In the genomic region with DNA sequence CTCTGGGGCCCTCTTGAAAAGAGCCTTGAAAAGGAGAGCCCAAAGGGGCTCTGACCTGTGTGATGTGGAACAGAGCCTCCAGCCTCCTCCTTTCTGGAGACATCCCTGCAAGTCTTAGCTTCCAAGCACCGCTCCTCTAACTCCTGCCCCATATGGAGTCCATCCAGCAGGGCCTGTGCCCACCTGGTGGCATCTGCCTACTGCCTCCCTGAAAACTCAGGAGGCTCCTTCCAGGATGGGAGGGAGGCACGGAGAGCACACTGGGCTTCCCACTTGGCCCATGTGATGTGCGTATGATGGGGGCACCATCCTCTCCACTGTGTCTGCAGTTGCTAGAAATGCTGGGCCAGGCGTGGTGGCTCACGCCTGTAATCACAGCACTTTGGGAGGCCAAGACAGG, we compare ENCODE assay signal across 37 cellular contexts.
"Had no signal": no experiment of that assay in that cellular context is flagged by ENCODE, and none has a peak within 500 bp of the region (broad histone marks: within the 10 kb centered on the region; RNA-seq: fewer than 3 reads in every experiment).

No MANE protein-coding gene starts in this region.

- H3K4me3 ChIP-seq: ascending aorta, cardiac muscle cell had no signal

- H3K4me1 Mint-ChIP-seq: activated CD4-positive, alpha-beta T cell treated with anti-CD3 and anti-CD28 coated beads, Interleukin-2, amount 10 ng/mL, durations not matched to agents 24 days and 14 days; activated naive CD4-positive, alpha-beta T cell treated with anti-CD3 and anti-CD28 coated beads, Interleukin-2, amount 10 ng/mL, durations not matched to agents 7 days and 5 days; activated naive CD4-positive, alpha-beta T cell treated with anti-CD3 and anti-CD28 coated beads, Interleukin-2, amount 50 U/mL, for 24 hours; activated naive CD8-positive, alpha-beta T cell treated with anti-CD3 and anti-CD28 coated beads, Interleukin-2, amount 10 ng/mL, durations not matched to agents 7 days and 5 days; activated naive CD8-positive, alpha-beta T cell treated with anti-CD3 and anti-CD28 coated beads, Interleukin-2, amount 50 U/mL, for 24 hours; activated T-helper 17 cell treated with anti-CD3 and anti-CD28 coated beads, Interleukin-2, amount 50 U/mL, for 72 hours; brain; central memory CD8-positive, alpha-beta T cell had no signal

- H3K9me3 ChIP-seq: ascending aorta had no signal

- H3K27me3 Mint-ChIP-seq: activated CD4-positive, alpha-beta T cell treated with anti-CD3 and anti-CD28 coated beads, Interleukin-2, amount 10 ng/mL, durations not matched to agents 24 days and 14 days; activated CD8-positive, alpha-beta T cell treated with anti-CD3 and anti-CD28 coated beads for 36 hours; activated naive CD4-positive, alpha-beta T cell treated with anti-CD3 and anti-CD28 coated beads, Interleukin-2, amount 10 ng/mL, durations not matched to agents 7 days and 5 days; activated naive CD8-positive, alpha-beta T cell; activated naive CD8-positive, alpha-beta T cell treated with anti-CD3 and anti-CD28 coated beads, Interleukin-2, amount 10 ng/mL, durations not matched to agents 7 days and 5 days had no signal

- H3K36me3 Mint-ChIP-seq: activated CD4-positive, alpha-beta memory T cell treated with anti-CD3 and anti-CD28 coated beads for 36 hours; activated naive CD4-positive, alpha-beta T cell treated with anti-CD3 and anti-CD28 coated beads, Interleukin-2, amount 50 U/mL, for 24 hours; activated naive CD8-positive, alpha-beta T cell treated with anti-CD3 and anti-CD28 coated beads, Interleukin-2, amount 10 ng/mL, durations not matched to agents 7 days and 5 days; brain had no signal

- DNase-seq: activated B cell treated with CpG ODN at 0.5 μM for 24 hours; activated CD4-positive, alpha-beta memory T cell treated with anti-CD3 and anti-CD28 coated beads for 36 hours; activated CD4-positive, alpha-beta T cell treated with anti-CD3 and anti-CD28 coated beads for 4 hours; activated CD4-positive, alpha-beta T cell treated with anti-CD3 and anti-CD28 coated beads, Interleukin-2, amount 10 ng/mL, durations not matched to agents 24 days and 14 days; activated CD4-positive, alpha-beta T cell treated with anti-CD3 and anti-CD28 coated beads, Interleukin-2, amount 50 U/mL, for 1 hour; activated CD4-positive, alpha-beta T cell treated with anti-CD3 and anti-CD28 coated beads, Interleukin-2, amount 50 U/mL, for 4 hours; activated CD4-positive, CD25-positive, alpha-beta regulatory T cell treated with anti-CD3 and anti-CD28 coated beads, Interleukin-2, amount 50 U/mL, for 72 hours; activated CD8-positive, alpha-beta memory T cell treated with anti-CD3 and anti-CD28 coated beads, Interleukin-2, amount 50 U/mL, for 4 hours; activated CD8-positive, alpha-beta T cell treated with anti-CD3 and anti-CD28 coated beads for 36 hours; activated gamma-delta T cell; activated naive CD4-positive, alpha-beta T cell treated with anti-CD3 and anti-CD28 coated beads, Interleukin-2, amount 10 ng/mL, durations not matched to agents 7 days and 5 days; activated naive CD4-positive, alpha-beta T cell treated with Interleukin-2 at 50 U/mL for 16 hours; activated naive CD8-positive, alpha-beta T cell treated with anti-CD3 and anti-CD28 coated beads, Interleukin-2, amount 10 ng/mL, durations not matched to agents 7 days and 5 days; activated naive CD8-positive, alpha-beta T cell treated with anti-CD3 and anti-CD28 coated beads, Interleukin-2, amount 50 U/mL, for 24 hours; activated T-cell treated with anti-CD3 and anti-CD28 coated beads for 4 hours; activated T-cell treated with anti-CD3 and anti-CD28 coated beads, Interleukin-2, amount 50 U/mL, for 1 hour; activated T-cell treated with anti-CD3 and anti-CD28 coated beads, Interleukin-2, amount 50 U/mL, for 4 hours; activated T-cell treated with anti-CD3 and anti-CD28 coated beads, Interleukin-2, amount 50 U/mL, for 72 hours; amygdala; anterior cingulate cortex; caudate nucleus; T-helper 1 cell; T-helper 2 cell; T-helper 9 cell had no signal

- H3K4me1 ChIP-seq: ascending aorta had no signal

- H3K4me3 Mint-ChIP-seq: activated B cell treated with CpG ODN at 0.5 μM for 24 hours; activated CD4-positive, alpha-beta memory T cell treated with anti-CD3 and anti-CD28 coated beads for 36 hours; activated CD4-positive, alpha-beta T cell treated with anti-CD3 and anti-CD28 coated beads, Interleukin-2, amount 10 ng/mL, durations not matched to agents 24 days and 14 days; activated CD8-positive, alpha-beta T cell treated with anti-CD3 and anti-CD28 coated beads for 36 hours; activated naive CD4-positive, alpha-beta T cell treated with anti-CD3 and anti-CD28 coated beads, Interleukin-2, amount 10 ng/mL, durations not matched to agents 7 days and 5 days; activated naive CD4-positive, alpha-beta T cell treated with anti-CD3 and anti-CD28 coated beads, Interleukin-2, amount 50 U/mL, for 24 hours; activated naive CD8-positive, alpha-beta T cell; activated naive CD8-positive, alpha-beta T cell treated with anti-CD3 and anti-CD28 coated beads, Interleukin-2, amount 10 ng/mL, durations not matched to agents 7 days and 5 days; activated naive CD8-positive, alpha-beta T cell treated with anti-CD3 and anti-CD28 coated beads, Interleukin-2, amount 50 U/mL, for 24 hours; activated T-cell treated with anti-CD3 and anti-CD28 coated beads, Interleukin-2, amount 50 U/mL, for 4 hours; activated T-cell treated with anti-CD3 and anti-CD28 coated beads, Interleukin-2, amount 50 U/mL, for 72 hours; activated T-helper 1 cell treated with anti-CD3 and anti-CD28 coated beads, Interleukin-12 subunit alpha, Interleukin-12 subunit beta, Interleukin-2, Interleukin-4 antibody, amounts not matched to agents 30 ng/mL and 10 ng/mL and 1 ng/mL, durations not matched to agents 14 hours and 24 hours and 36 hours; activated T-helper 17 cell treated with anti-CD3 and anti-CD28 coated beads, Interleukin-2, amount 50 U/mL, for 72 hours; brain; central memory CD8-positive, alpha-beta T cell; T-helper 1 cell treated with Interleukin-12 subunit alpha and Interleukin-12 subunit beta and Interleukin-4 antibody, amounts not matched to agents 30 μg/mL and 1 μg/mL, for 36 hours; T-helper 2 cell treated with Interferon-gamma antibody and Interleukin-4, amounts not matched to agents 5 μg/mL and 100 μg/mL, for 36 hours had no signal

- ATAC-seq: activated CD8-positive, alpha-beta T cell treated with anti-CD3 and anti-CD28 coated beads for 36 hours; activated naive CD8-positive, alpha-beta T cell treated with anti-CD3 and anti-CD28 coated beads, Interleukin-2, amount 50 U/mL, for 24 hours; activated T-cell treated with anti-CD3 and anti-CD28 coated beads, Interleukin-2, amount 50 U/mL, for 4 hours; activated T-cell treated with anti-CD3 and anti-CD28 coated beads, Interleukin-2, amount 50 U/mL, for 72 hours; activated T-helper 17 cell treated with anti-CD3 and anti-CD28 coated beads, Interleukin-2, amount 50 U/mL, for 72 hours had no signal

- H3K36me3 ChIP-seq: ascending aorta, cardiac muscle cell had no signal

- H3K27ac ChIP-seq: ascending aorta, cardiac muscle cell, VCaP had no signal

- H3K27me3 ChIP-seq: ascending aorta, cardiac muscle cell had no signal

- FAIRE-seq: bronchial epithelial cell, TTC549 had no signal

- H3K27ac Mint-ChIP-seq: activated B cell treated with CpG ODN at 0.5 μM for 24 hours; activated CD4-positive, alpha-beta memory T cell treated with anti-CD3 and anti-CD28 coated beads for 36 hours; activated CD4-positive, alpha-beta T cell treated with anti-CD3 and anti-CD28 coated beads, Interleukin-2, amount 10 ng/mL, durations not matched to agents 24 days and 14 days; activated CD8-positive, alpha-beta T cell treated with anti-CD3 and anti-CD28 coated beads for 36 hours; activated naive CD4-positive, alpha-beta T cell treated with anti-CD3 and anti-CD28 coated beads, Interleukin-2, amount 10 ng/mL, durations not matched to agents 7 days and 5 days; activated naive CD4-positive, alpha-beta T cell treated with anti-CD3 and anti-CD28 coated beads, Interleukin-2, amount 50 U/mL, for 24 hours; activated naive CD8-positive, alpha-beta T cell; activated naive CD8-positive, alpha-beta T cell treated with anti-CD3 and anti-CD28 coated beads, Interleukin-2, amount 10 ng/mL, durations not matched to agents 7 days and 5 days; activated naive CD8-positive, alpha-beta T cell treated with anti-CD3 and anti-CD28 coated beads, Interleukin-2, amount 50 U/mL, for 24 hours; activated T-cell treated with anti-CD3 and anti-CD28 coated beads, Interleukin-2, amount 50 U/mL, for 72 hours; activated T-helper 1 cell treated with anti-CD3 and anti-CD28 coated beads, Interleukin-12 subunit alpha, Interleukin-12 subunit beta, Interleukin-2, Interleukin-4 antibody, amounts not matched to agents 30 ng/mL and 10 ng/mL and 1 ng/mL, durations not matched to agents 14 hours and 24 hours and 36 hours; activated T-helper 17 cell treated with anti-CD3 and anti-CD28 coated beads, Interleukin-2, amount 50 U/mL, for 72 hours; brain; T-helper 1 cell treated with Interleukin-12 subunit alpha and Interleukin-12 subunit beta and Interleukin-4 antibody, amounts not matched to agents 30 μg/mL and 1 μg/mL, for 36 hours; T-helper 2 cell treated with Interferon-gamma antibody and Interleukin-4, amounts not matched to agents 5 μg/mL and 100 μg/mL, for 36 hours had no signal
